Comparison of ENCODE assay signal across 8 cellular contexts in the genomic region with DNA sequence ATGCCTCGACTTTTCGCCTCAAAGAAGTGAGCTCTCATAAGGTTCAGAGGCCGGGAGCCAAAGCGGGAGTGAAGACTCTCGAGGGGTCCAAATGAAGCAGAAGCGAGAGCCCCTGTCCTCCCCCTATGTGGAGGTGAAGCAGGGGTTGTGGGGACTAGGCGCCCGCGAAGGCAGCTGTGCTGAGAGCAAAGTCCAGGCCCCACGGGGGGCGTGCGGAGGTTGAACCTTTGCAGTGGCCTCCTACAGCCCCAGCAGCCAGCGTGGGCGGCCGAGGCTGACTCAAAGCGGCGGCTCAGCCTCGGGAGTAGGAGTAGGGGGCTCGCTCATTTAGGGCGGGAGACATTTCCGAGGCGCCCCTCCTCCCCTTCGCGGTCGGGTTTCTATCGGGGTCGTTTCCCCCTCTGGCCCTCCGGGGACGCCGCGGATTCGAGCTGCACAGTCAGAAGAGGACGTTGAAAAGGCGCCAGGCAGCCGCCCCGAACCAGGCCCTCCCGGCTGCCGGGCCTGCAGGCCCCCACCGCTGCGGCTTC. TPM values are rescaled to one million over a fixed set of nuclear protein-coding genes. Genes with fewer than 3 reads are reported as not detected.
DNase-seq lines count a peak whose midpoint lies in the region; ATAC-seq and TF ChIP-seq lines count a peak whose summit lies in the region.

No MANE protein-coding gene starts in this region.

- H3K27ac Mint-ChIP-seq in activated naive CD4-positive, alpha-beta T cell treated with anti-CD3 and anti-CD28 coated beads for 36 hours, result peak overlapping the region; percentile 39
- no peak overlapping the region for H3K27ac Mint-ChIP-seq in type B pancreatic cell

- H3K36me3 Mint-ChIP-seq in activated naive CD4-positive, alpha-beta T cell treated with anti-CD3 and anti-CD28 coated beads for 36 hours (ENCODE audit: low read depth), result no peaks in the 10 kb centered on the region
- no peaks in the 10 kb centered on the region for H3K36me3 Mint-ChIP-seq in type B pancreatic cell

- H3K4me3 Mint-ChIP-seq in activated naive CD4-positive, alpha-beta T cell treated with anti-CD3 and anti-CD28 coated beads for 36 hours, result no peak overlapping the region
- H3K4me3 Mint-ChIP-seq in type B pancreatic cell, result no peak overlapping the region

- intact Hi-C loops in activated naive CD4-positive, alpha-beta T cell treated with anti-CD3 and anti-CD28 coated beads for 36 hours (cut with micrococcal nuclease), result loop anchor here (1.0 to 5.0 kb wide), 4 partner anchors 29 to 855 kb away; no protein-coding TSS in a partner anchor

- peaks cover 38% of the 10 kb centered on the region for H3K4me1 Mint-ChIP-seq in activated naive CD4-positive, alpha-beta T cell treated with anti-CD3 and anti-CD28 coated beads for 36 hours (ENCODE audit: low read depth)
- peaks cover 47% of the 10 kb centered on the region for H3K4me1 Mint-ChIP-seq in type B pancreatic cell (ENCODE audit: unreplicated experiment)

- no peaks in the 10 kb centered on the region for H3K36me3 ChIP-seq in HUES6 (ENCODE audit: control insufficient read depth, insufficient read depth, low read length)

- TF ChIP-seq CTCF in GM13976 (IDR thresholded peaks at IDR 0.05; ENCODE audit: borderline replicate concordance, control extremely low read depth, extremely low read depth, insufficient read depth, missing control alignments), result no peak
- no peak for TF ChIP-seq CTCF in type B pancreatic cell (conservative IDR thresholded peaks at IDR 0.05)

- no peaks in the 10 kb centered on the region for H3K27me3 Mint-ChIP-seq in activated naive CD4-positive, alpha-beta T cell treated with anti-CD3 and anti-CD28 coated beads for 36 hours (ENCODE audit: low read depth)
- no peaks in the 10 kb centered on the region for H3K27me3 Mint-ChIP-seq in type B pancreatic cell

- H3K9me3 Mint-ChIP-seq in activated naive CD4-positive, alpha-beta T cell treated with anti-CD3 and anti-CD28 coated beads for 36 hours, result no peaks in the 10 kb centered on the region
- no peaks in the 10 kb centered on the region for H3K9me3 Mint-ChIP-seq in type B pancreatic cell

- in situ Hi-C loops in GM13976 (cut with MboI; ENCODE audit: low sequenced_read_pairs, unreplicated experiment), result no loop called here

- CTCF ChIA-PET in activated naive CD4-positive, alpha-beta T cell treated with anti-CD3 and anti-CD28 coated beads for 36 hours (lab: Charles Lee), result interaction anchor here (0.6 to 1.4 kb wide), 3 partner anchors 73 to 117 kb away, joined by 3 to 5 read pairs (median 3); no protein-coding TSS in a partner anchor

- peaks cover 60% of the 10 kb centered on the region for H3K4me1 ChIP-seq in HUES6 (ENCODE audit: control insufficient read depth, insufficient read depth, low read length)

- H3K4me3 ChIP-seq in HUES6 (ENCODE audit: low read depth, low read length), result peak overlapping the region; percentile 71
- peak overlapping the region; percentile 75 for H3K4me3 ChIP-seq in iPS-18c (ENCODE audit: insufficient read depth, low read depth, low read length)

- peaks cover 6% of the 10 kb centered on the region; the same call in 1 of the 2 replicates for H3K27me3 ChIP-seq in HUES6 (ENCODE audit: control insufficient read depth, insufficient read depth, low read length)

- DNase-seq in GM03348 (ENCODE audit: low spot score), result peak; percentile 67
- DNase-seq in activated naive CD4-positive, alpha-beta T cell treated with anti-CD3 and anti-CD28 coated beads for 36 hours, result peak; percentile 56
- peak; percentile 64 to 65 for DNase-seq in stimulated activated CD4-positive, alpha-beta T cell treated with anti-CD3 and anti-CD28 coated beads, Interleukin-2, amount 100 ng/mL, for 24 hours
- DNase-seq in GM13976 (ENCODE audit: low spot score), result no peak
- DNase-seq in type B pancreatic cell (ENCODE audit: extremely low spot score, unreplicated experiment), result no peak

- peak overlapping the region; percentile 88 for H3K27ac ChIP-seq in HUES6 (ENCODE audit: low read depth, low read length)

- peak overlapping the region; percentile 78 for H3K9ac ChIP-seq in HUES6 (ENCODE audit: low read length)

- ATAC-seq in GM21526 (IDR thresholded peaks at IDR 0.05; ENCODE audit: low FRiP score, unreplicated experiment), result peak; percentile 32

- H3K9me3 ChIP-seq in HUES6 (ENCODE audit: control insufficient read depth, insufficient read depth, low read depth, low read length), result no peaks in the 10 kb centered on the region
- no peaks in the 10 kb centered on the region for H3K9me3 ChIP-seq in iPS-18c (ENCODE audit: control insufficient read depth, insufficient read depth, low read length)

RNA-seq across cellular contexts. Expression of gene ADD3, which starts 0.5 kb away (rescaled TPM):
- total RNA-seq in activated naive CD4-positive, alpha-beta T cell treated with anti-CD3 and anti-CD28 coated beads for 36 hours, result 10 to 100 TPM; 85.2 to 85.8 TPM
- total RNA-seq in type B pancreatic cell (ENCODE audit: low replicate concordance), result 140 and 183 TPM in 2 replicates

Comparison
In these comparisons a context has a peak if more than half of its experiments do, and no peak if none do; other contexts are left out.
1. DNase-seq: peak in GM03348 (single experiment), activated naive CD4-positive, alpha-beta T cell treated with anti-CD3 and anti-CD28 coated beads for 36 hours (single experiment) and stimulated activated CD4-positive, alpha-beta T cell treated with anti-CD3 and anti-CD28 coated beads, Interleukin-2, amount 100 ng/mL, for 24 hours (2 of 2); none in GM13976 (single experiment) and type B pancreatic cell (single experiment).